ENCODE assay signal across 8 cellular contexts in the genomic region with DNA sequence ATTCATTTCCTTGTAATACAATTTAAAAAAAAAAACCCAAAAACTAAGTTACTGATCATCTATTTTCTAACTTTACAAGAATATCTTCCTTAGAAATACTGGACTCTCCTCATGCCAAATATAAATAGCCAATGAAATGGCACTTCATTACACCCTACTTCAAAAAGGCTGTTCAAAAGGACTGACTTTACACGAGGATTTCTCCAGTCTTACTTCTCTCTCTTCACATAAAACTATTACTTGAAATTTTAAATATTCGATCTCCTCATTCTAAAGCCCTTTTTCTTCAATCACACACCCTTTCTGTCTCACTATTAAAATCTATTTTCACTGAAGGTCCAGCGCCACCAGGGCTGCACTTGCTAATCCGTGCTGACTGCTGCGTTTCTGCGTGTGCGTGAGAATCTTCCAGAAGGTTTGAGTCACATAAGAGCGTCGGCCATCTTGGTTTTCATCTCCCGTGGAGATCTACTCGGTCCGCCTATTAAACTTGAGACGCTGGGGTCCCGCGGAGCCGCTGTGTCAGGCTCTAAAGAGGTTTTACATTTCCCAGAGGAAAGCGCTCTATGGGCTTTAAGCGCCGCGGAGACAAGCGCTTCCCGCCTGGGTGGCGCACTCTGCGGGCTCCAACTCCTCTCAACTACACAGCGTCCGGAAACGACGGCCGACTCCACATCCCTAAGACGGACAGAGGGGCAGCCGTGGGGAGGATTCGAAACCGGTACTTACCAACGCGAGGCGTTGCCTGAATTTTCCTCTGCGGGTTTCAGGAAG. TPM values are rescaled to one million over a fixed set of nuclear protein-coding genes. Genes with fewer than 3 reads are reported as not detected.
A peak's percentile ranks its signal among the peaks of the same experiment; 100 is the strongest.
DNase-seq lines count a peak whose midpoint lies in the region; ATAC-seq and TF ChIP-seq lines count a peak whose summit lies in the region.

No MANE protein-coding gene starts in this region.

- H3K27ac ChIP-seq in DOHH2 (ENCODE audit: low read depth, low read length), result peak overlapping the region; percentile 90
- peak overlapping the region; percentile 87 for H3K27ac ChIP-seq in SU-DHL-6 (ENCODE audit: low read depth, low read length)
- peak overlapping the region; percentile 89 for H3K27ac ChIP-seq in trophoblast cell (ENCODE audit: low read depth, low read length)
- H3K27ac ChIP-seq in tibial nerve, result peak overlapping the region; percentile 88 to 99 (median 94)

- H3K27ac Mint-ChIP-seq in activated naive CD8-positive, alpha-beta T cell treated with anti-CD3 and anti-CD28 coated beads, Interleukin-2, amount 50 U/mL, for 24 hours, result peak overlapping the region; percentile 92

- TF ChIP-seq POLR2A in tibial nerve (IDR thresholded peaks at IDR 0.05), result no peak

- no peak overlapping the region for H3K23ac ChIP-seq in trophoblast cell (ENCODE audit: low read length)

- peaks cover 57% of the 10 kb centered on the region for H3K36me3 Mint-ChIP-seq in activated naive CD8-positive, alpha-beta T cell treated with anti-CD3 and anti-CD28 coated beads, Interleukin-2, amount 50 U/mL, for 24 hours (ENCODE audit: low read depth)

- peak overlapping the region; percentile 92 for H3K4me3 Mint-ChIP-seq in activated naive CD8-positive, alpha-beta T cell treated with anti-CD3 and anti-CD28 coated beads, Interleukin-2, amount 50 U/mL, for 24 hours

- TF ChIP-seq EP300 in tibial nerve (IDR thresholded peaks at IDR 0.05), result no peak

- in situ Hi-C loops in HAP-1 (cut with MboI; ENCODE audit: low sequenced_read_pairs), result no loop called here

- peaks cover 23% of the 10 kb centered on the region for H3K4me1 ChIP-seq in DOHH2 (ENCODE audit: control insufficient read depth, low read length)
- peaks cover 6% of the 10 kb centered on the region for H3K4me1 ChIP-seq in HAP-1
- no peaks in the 10 kb centered on the region for H3K4me1 ChIP-seq in trophoblast cell (ENCODE audit: control insufficient read depth in 1 of 2, insufficient read depth in 2 of 2, low read length in 2 of 2)
- peaks cover 0 to 12% (median 2%) of the 10 kb centered on the region in 4 donors for H3K4me1 ChIP-seq in tibial nerve

- intact Hi-C loops in cardiac septum (cut with DNase I), result loop anchor here (5.0 kb wide), 1 partner anchor 179 kb away; a partner anchor contains a TSS

- H3K4me3 ChIP-seq in DOHH2 (ENCODE audit: low read length) (peak overlapping the region; percentile 82), HAP-1 (peak overlapping the region; percentile 56), SU-DHL-6 (ENCODE audit: insufficient read depth, low read length, poor library complexity, severe bottlenecking) (peak overlapping the region; percentile 63), trophoblast cell (ENCODE audit: low read depth, low read length) (peak overlapping the region; percentile 72), tibial nerve (peak overlapping the region; percentile 54 to 72 (median 62))

- H3K27me3 Mint-ChIP-seq in activated naive CD8-positive, alpha-beta T cell treated with anti-CD3 and anti-CD28 coated beads, Interleukin-2, amount 50 U/mL, for 24 hours, result peaks cover 2% of the 10 kb centered on the region

- peaks cover 44% of the 10 kb centered on the region for H3K4me1 Mint-ChIP-seq in activated naive CD8-positive, alpha-beta T cell treated with anti-CD3 and anti-CD28 coated beads, Interleukin-2, amount 50 U/mL, for 24 hours

- 95% methylated on average over 1 of the region's 37 CpGs for WGBS in trophoblast cell (ENCODE audit: extremely low coverage, insufficient coverage, insufficient read length)
- 7 to 8% methylated on average over 37 of the region's 37 CpGs for WGBS in tibial nerve, 2 donors

- no peak overlapping the region for H2BK5ac ChIP-seq in trophoblast cell (ENCODE audit: low read depth, low read length, poor library complexity)

- H3K9me2 ChIP-seq in DOHH2 (replicated peaks; ENCODE audit: control insufficient read depth, low read length) (no peaks in the 10 kb centered on the region), SU-DHL-6 (replicated peaks; ENCODE audit: insufficient read depth, low read length) (no peaks in the 10 kb centered on the region)

- peaks cover 8% of the 10 kb centered on the region for H3K79me1 ChIP-seq in trophoblast cell (ENCODE audit: low read length)

- H2BK120ac ChIP-seq in trophoblast cell (ENCODE audit: insufficient read depth, low read length, poor library complexity), result no peak overlapping the region

- peak overlapping the region; percentile 63 for H3K9ac ChIP-seq in SU-DHL-6 (ENCODE audit: low read length)
- no peak overlapping the region for H3K9ac ChIP-seq in trophoblast cell (ENCODE audit: low read length)

- H2AFZ ChIP-seq in SU-DHL-6 (ENCODE audit: low read depth, low read length, severe bottlenecking) (peak overlapping the region; percentile 82), trophoblast cell (ENCODE audit: insufficient read depth, low read length, poor library complexity) (peak overlapping the region; percentile 46)

- DNase-seq in HAP-1 (ENCODE audit: low spot score in 2 of 2), result peak; percentile 28 to 65
- peak; percentile 79 for DNase-seq in NAMALWA (ENCODE audit: low spot score)
- DNase-seq in activated naive CD8-positive, alpha-beta T cell treated with anti-CD3 and anti-CD28 coated beads, Interleukin-2, amount 50 U/mL, for 24 hours, result peak; percentile 56
- peak; percentile 82 for DNase-seq in cardiac septum (ENCODE audit: low spot score)
- DNase-seq in trophoblast cell, result peak; percentile 72 to 77
- DNase-seq in tibial nerve (ENCODE audit: low spot score in 2 of 2), result peak in 1 of 2 donors; percentile 43

- no peak for TF ChIP-seq CTCF in DOHH2 (IDR thresholded peaks at IDR 0.05; ENCODE audit: low read depth, low read length, poor library complexity, severe bottlenecking)
- TF ChIP-seq CTCF in SU-DHL-6 (IDR thresholded peaks at IDR 0.05; ENCODE audit: insufficient read depth, low read length, poor library complexity, severe bottlenecking), result no peak
- TF ChIP-seq CTCF in tibial nerve (IDR thresholded peaks at IDR 0.05), result no peak

- H3K4me2 ChIP-seq in DOHH2 (ENCODE audit: low read length) (peak overlapping the region; percentile 80), SU-DHL-6 (ENCODE audit: low read depth, low read length, poor library complexity, severe bottlenecking) (peak overlapping the region; percentile 73), trophoblast cell (ENCODE audit: low read length) (peak overlapping the region; percentile 62)

- H3K36me3 ChIP-seq in DOHH2 (ENCODE audit: control insufficient read depth, low read length) (peaks cover 43% of the 10 kb centered on the region), HAP-1 (replicated peaks) (no peaks in the 10 kb centered on the region), SU-DHL-6 (ENCODE audit: low read length) (peaks cover 23% of the 10 kb centered on the region; the same call in 1 of the 2 replicates), trophoblast cell (ENCODE audit: control insufficient read depth in 1 of 2, insufficient read depth in 2 of 2, low read length in 2 of 2) (no peaks in the 10 kb centered on the region), tibial nerve (peaks cover 0 to 14% (median 0%) of the 10 kb centered on the region in 3 donors)

- no peaks in the 10 kb centered on the region for H3K27me3 ChIP-seq in DOHH2 (ENCODE audit: control insufficient read depth, low read length)
- H3K27me3 ChIP-seq in HAP-1 (ENCODE audit: low read depth), result no peaks in the 10 kb centered on the region
- no peaks in the 10 kb centered on the region for H3K27me3 ChIP-seq in SU-DHL-6 (ENCODE audit: low read length)
- H3K27me3 ChIP-seq in trophoblast cell (ENCODE audit: insufficient read depth, low read length), result no peaks in the 10 kb centered on the region
- H3K27me3 ChIP-seq in tibial nerve, result peaks cover 0 to 6% of the 10 kb centered on the region in 2 donors

- H3K4ac ChIP-seq in trophoblast cell (ENCODE audit: low read depth, low read length), result peak overlapping the region; percentile 13

- H3K9me3 ChIP-seq in DOHH2 (ENCODE audit: control insufficient read depth, insufficient read depth, low read length) (peaks cover 25% of the 10 kb centered on the region), HAP-1 (peaks cover 7% of the 10 kb centered on the region), SU-DHL-6 (ENCODE audit: insufficient read depth, low read length) (peaks cover 11% of the 10 kb centered on the region; the same call in 1 of the 2 replicates), trophoblast cell (ENCODE audit: insufficient read depth, low read depth, low read length) (peaks cover 4% of the 10 kb centered on the region), tibial nerve (peaks cover 0 to 34% (median 0%) of the 10 kb centered on the region in 4 donors)

- peaks cover 59% of the 10 kb centered on the region for H3K9me3 Mint-ChIP-seq in activated naive CD8-positive, alpha-beta T cell treated with anti-CD3 and anti-CD28 coated beads, Interleukin-2, amount 50 U/mL, for 24 hours

- H3K18ac ChIP-seq in trophoblast cell (ENCODE audit: low read length), result peak overlapping the region; percentile 33

- no peak overlapping the region for H3K14ac ChIP-seq in trophoblast cell (ENCODE audit: low read length)

- H2AK5ac ChIP-seq in trophoblast cell (ENCODE audit: low read length), result no peak overlapping the region

- H4K91ac ChIP-seq in trophoblast cell (ENCODE audit: low read depth, low read length), result peak overlapping the region; percentile 70

- ATAC-seq in activated naive CD8-positive, alpha-beta T cell treated with anti-CD3 and anti-CD28 coated beads, Interleukin-2, amount 50 U/mL, for 24 hours, result peak; percentile 31

- H4K20me1 ChIP-seq in DOHH2 (ENCODE audit: control insufficient read depth, insufficient read depth, low read depth, low read length) (no peaks in the 10 kb centered on the region), SU-DHL-6 (ENCODE audit: low read depth, low read length) (no peaks in the 10 kb centered on the region)

- H2BK12ac ChIP-seq in trophoblast cell (ENCODE audit: low read length), result no peak overlapping the region

- H3K79me2 ChIP-seq in DOHH2 (ENCODE audit: control insufficient read depth, low read length) (peaks cover 46% of the 10 kb centered on the region), SU-DHL-6 (ENCODE audit: insufficient read depth, low read length) (peaks cover 43% of the 10 kb centered on the region), trophoblast cell (ENCODE audit: control insufficient read depth, insufficient read depth, low read length, poor library complexity) (no peaks in the 10 kb centered on the region)

- H4K8ac ChIP-seq in trophoblast cell (ENCODE audit: low read depth, low read length), result peak overlapping the region; percentile 84

- peak overlapping the region; percentile 81 for H4K12ac ChIP-seq in trophoblast cell (ENCODE audit: low read depth, low read length)

- H3F3A ChIP-seq in DOHH2 (ENCODE audit: control insufficient read depth, insufficient read depth), result peaks cover 11% of the 10 kb centered on the region
- H3F3A ChIP-seq in SU-DHL-6 (ENCODE audit: insufficient read depth), result peaks cover 9% of the 10 kb centered on the region

RNA-seq across cellular contexts. Expression of a gene that starts 0.6 kb away (rescaled TPM):
- total RNA-seq in cardiac septum, result 16.5 TPM
- 22.1 and 22.6 TPM in 2 replicates for polyA plus RNA-seq in trophoblast cell (2013)
- total RNA-seq in tibial nerve, result 10 to 100 TPM in 2 of 4 donors, 1 to 10 TPM in 2; 3.9 to 10.9 (median 8.7) TPM
